1 cellular context compared by ENCODE assay signal in genomic region chrX:56233682-56234081, GRCh38.
TF ChIP-seq lines count a peak whose summit lies in the region.

No MANE protein-coding gene starts in this region.

TF ChIP-seq in SK-N-SH treated with all-trans-retinoic acid at 6 μM for 48 hours, 23 proteins besides CTCF, POLR2A, EP300 and RAD21 (continued from another document):
- TF ChIP-seq POU6F1 (CRISPR knock-in tag; IDR thresholded peaks at IDR 0.05; ENCODE audit: borderline replicate concordance, low read depth) (no peak), PATZ1 (CRISPR knock-in tag; IDR thresholded peaks at IDR 0.05; ENCODE audit: borderline replicate concordance) (no peak), TOX (CRISPR knock-in tag; IDR thresholded peaks at IDR 0.05; ENCODE audit: borderline replicate concordance) (no peak)
TF ChIP-seq in SK-N-SH treated with all-trans-retinoic acid at 6 μM for 48 hours: peak in this region for 0.
